1 cellular context compared by ENCODE assay signal in the genomic region with DNA sequence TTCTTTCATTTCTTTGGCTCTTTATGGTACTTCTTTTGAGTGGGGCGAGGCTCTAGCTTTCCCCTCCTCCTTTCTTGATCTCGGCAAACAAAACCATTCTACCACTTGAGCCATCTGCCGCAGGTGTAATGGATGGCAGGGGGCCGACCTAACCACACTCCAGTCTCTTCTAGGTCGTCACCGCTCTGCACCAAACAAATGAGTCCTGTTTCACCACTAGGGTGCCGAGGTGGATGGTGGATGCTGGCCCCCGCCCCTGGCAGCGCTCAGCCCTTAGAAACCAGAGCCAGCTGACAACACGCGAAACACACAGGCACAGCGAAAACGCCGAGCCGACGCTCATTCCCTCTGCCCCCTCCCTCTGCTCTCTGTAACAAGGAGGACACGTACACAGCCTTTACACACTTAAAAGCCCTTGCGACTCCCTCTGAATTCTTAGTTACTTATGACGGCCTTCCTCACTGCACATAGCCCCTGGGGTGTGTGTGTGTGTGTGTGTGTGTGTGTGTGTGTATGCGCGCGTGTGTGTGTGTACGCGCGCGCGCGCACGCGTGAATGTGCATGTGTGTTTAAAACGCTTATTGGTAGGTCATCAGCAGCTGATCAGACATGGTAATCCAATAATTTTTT.
TF ChIP-seq lines count a peak whose summit lies in the region.

No MANE protein-coding gene starts in this region.

TF ChIP-seq in HEK293, 187 proteins besides CTCF, POLR2A, EP300 and RAD21 (continued from another document):
- TF ChIP-seq, protein P1, sequence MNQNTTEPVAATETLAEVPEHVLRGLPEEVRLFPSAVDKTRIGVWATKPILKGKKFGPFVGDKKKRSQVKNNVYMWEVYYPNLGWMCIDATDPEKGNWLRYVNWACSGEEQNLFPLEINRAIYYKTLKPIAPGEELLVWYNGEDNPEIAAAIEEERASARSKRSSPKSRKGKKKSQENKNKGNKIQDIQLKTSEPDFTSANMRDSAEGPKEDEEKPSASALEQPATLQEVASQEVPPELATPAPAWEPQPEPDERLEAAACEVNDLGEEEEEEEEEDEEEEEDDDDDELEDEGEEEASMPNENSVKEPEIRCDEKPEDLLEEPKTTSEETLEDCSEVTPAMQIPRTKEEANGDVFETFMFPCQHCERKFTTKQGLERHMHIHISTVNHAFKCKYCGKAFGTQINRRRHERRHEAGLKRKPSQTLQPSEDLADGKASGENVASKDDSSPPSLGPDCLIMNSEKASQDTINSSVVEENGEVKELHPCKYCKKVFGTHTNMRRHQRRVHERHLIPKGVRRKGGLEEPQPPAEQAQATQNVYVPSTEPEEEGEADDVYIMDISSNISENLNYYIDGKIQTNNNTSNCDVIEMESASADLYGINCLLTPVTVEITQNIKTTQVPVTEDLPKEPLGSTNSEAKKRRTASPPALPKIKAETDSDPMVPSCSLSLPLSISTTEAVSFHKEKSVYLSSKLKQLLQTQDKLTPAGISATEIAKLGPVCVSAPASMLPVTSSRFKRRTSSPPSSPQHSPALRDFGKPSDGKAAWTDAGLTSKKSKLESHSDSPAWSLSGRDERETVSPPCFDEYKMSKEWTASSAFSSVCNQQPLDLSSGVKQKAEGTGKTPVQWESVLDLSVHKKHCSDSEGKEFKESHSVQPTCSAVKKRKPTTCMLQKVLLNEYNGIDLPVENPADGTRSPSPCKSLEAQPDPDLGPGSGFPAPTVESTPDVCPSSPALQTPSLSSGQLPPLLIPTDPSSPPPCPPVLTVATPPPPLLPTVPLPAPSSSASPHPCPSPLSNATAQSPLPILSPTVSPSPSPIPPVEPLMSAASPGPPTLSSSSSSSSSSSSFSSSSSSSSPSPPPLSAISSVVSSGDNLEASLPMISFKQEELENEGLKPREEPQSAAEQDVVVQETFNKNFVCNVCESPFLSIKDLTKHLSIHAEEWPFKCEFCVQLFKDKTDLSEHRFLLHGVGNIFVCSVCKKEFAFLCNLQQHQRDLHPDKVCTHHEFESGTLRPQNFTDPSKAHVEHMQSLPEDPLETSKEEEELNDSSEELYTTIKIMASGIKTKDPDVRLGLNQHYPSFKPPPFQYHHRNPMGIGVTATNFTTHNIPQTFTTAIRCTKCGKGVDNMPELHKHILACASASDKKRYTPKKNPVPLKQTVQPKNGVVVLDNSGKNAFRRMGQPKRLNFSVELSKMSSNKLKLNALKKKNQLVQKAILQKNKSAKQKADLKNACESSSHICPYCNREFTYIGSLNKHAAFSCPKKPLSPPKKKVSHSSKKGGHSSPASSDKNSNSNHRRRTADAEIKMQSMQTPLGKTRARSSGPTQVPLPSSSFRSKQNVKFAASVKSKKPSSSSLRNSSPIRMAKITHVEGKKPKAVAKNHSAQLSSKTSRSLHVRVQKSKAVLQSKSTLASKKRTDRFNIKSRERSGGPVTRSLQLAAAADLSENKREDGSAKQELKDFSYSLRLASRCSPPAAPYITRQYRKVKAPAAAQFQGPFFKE (tag by site-specific recombination; IDR thresholded peaks at IDR 0.05; ENCODE audit: borderline replicate concordance) = no peak
- TF ChIP-seq, protein P2, sequence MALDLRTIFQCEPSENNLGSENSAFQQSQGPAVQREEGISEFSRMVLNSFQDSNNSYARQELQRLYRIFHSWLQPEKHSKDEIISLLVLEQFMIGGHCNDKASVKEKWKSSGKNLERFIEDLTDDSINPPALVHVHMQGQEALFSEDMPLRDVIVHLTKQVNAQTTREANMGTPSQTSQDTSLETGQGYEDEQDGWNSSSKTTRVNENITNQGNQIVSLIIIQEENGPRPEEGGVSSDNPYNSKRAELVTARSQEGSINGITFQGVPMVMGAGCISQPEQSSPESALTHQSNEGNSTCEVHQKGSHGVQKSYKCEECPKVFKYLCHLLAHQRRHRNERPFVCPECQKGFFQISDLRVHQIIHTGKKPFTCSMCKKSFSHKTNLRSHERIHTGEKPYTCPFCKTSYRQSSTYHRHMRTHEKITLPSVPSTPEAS (tag by site-specific recombination; IDR thresholded peaks at IDR 0.05) = peak; percentile 98
- no peak for TF ChIP-seq ZNF510 (tag by site-specific recombination; IDR thresholded peaks at IDR 0.05; ENCODE audit: insufficient replicate concordance)
- TF ChIP-seq ZNF274 (IDR thresholded peaks at IDR 0.05; ENCODE audit: low read length) = no peak
- TF ChIP-seq ZNF274 (tag by site-specific recombination; IDR thresholded peaks at IDR 0.05; ENCODE audit: borderline replicate concordance) = no peak
- no peak for TF ChIP-seq ZNF416 (tag by site-specific recombination; IDR thresholded peaks at IDR 0.05)
- TF ChIP-seq YY2 (tag by site-specific recombination; IDR thresholded peaks at IDR 0.05) = no peak
- TF ChIP-seq ZFHX2 (tag by site-specific recombination; conservative IDR thresholded peaks at IDR 0.05) = 0 out of 2 replicates have a peak, but pooled peaks have one; percentile 15
- no peak for TF ChIP-seq ZNF37A (tag by site-specific recombination; IDR thresholded peaks at IDR 0.05)
- no peak for TF ChIP-seq ZNF175 (tag by site-specific recombination; IDR thresholded peaks at IDR 0.05)
- no peak for TF ChIP-seq ZFP3 (tag by site-specific recombination; IDR thresholded peaks at IDR 0.05; ENCODE audit: low read depth)
- TF ChIP-seq ZNF311 (tag by site-specific recombination; IDR thresholded peaks at IDR 0.05; ENCODE audit: borderline replicate concordance) = no peak
- TF ChIP-seq, protein P3, sequence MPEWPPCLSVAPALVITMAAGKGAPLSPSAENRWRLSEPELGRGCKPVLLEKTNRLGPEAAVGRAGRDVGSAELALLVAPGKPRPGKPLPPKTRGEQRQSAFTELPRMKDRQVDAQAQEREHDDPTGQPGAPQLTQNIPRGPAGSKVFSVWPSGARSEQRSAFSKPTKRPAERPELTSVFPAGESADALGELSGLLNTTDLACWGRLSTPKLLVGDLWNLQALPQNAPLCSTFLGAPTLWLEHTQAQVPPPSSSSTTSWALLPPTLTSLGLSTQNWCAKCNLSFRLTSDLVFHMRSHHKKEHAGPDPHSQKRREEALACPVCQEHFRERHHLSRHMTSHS (tag by site-specific recombination; IDR thresholded peaks at IDR 0.05) = no peak
- no peak for TF ChIP-seq ZNF521 (tag by site-specific recombination; IDR thresholded peaks at IDR 0.05)
- TF ChIP-seq, protein P4, sequence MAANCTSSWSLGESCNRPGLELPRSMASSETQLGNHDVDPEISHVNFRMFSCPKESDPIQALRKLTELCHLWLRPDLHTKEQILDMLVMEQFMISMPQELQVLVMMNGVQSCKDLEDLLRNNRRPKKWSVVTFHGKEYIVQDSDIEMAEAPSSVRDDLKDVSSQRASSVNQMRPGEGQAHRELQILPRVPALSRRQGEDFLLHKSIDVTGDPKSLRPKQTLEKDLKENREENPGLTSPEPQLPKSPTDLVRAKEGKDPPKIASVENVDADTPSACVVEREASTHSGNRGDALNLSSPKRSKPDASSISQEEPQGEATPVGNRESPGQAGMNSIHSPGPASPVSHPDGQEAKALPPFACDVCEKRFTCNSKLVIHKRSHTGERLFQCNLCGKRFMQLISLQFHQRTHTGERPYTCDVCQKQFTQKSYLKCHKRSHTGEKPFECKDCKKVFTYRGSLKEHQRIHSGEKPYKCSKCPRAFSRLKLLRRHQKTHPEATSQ (tag by site-specific recombination; IDR thresholded peaks at IDR 0.05) = no peak
- TF ChIP-seq ZNF626 (tag by site-specific recombination; IDR thresholded peaks at IDR 0.05) = no peak
- TF ChIP-seq ZBTB20 (tag by site-specific recombination; IDR thresholded peaks at IDR 0.05) = peak; percentile 58
- TF ChIP-seq ZEB2 (tag by site-specific recombination; IDR thresholded peaks at IDR 0.05) = peak; percentile 55; the same call in 1 of the 2 replicates
- TF ChIP-seq, protein P5, sequence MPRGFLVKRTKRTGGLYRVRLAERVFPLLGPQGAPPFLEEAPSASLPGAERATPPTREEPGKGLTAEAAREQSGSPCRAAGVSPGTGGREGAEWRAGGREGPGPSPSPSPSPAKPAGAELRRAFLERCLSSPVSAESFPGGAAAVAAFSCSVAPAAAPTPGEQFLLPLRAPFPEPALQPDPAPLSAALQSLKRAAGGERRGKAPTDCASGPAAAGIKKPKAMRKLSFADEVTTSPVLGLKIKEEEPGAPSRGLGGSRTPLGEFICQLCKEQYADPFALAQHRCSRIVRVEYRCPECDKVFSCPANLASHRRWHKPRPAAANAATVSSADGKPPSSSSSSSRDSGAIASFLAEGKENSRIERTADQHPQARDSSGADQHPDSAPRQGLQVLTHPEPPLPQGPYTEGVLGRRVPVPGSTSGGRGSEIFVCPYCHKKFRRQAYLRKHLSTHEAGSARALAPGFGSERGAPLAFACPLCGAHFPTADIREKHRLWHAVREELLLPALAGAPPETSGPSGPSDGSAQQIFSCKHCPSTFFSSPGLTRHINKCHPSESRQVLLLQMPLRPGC (tag by site-specific recombination; IDR thresholded peaks at IDR 0.05) = 0 out of 2 replicates have a peak, but pooled peaks have one; percentile 17
- TF ChIP-seq, protein P6, sequence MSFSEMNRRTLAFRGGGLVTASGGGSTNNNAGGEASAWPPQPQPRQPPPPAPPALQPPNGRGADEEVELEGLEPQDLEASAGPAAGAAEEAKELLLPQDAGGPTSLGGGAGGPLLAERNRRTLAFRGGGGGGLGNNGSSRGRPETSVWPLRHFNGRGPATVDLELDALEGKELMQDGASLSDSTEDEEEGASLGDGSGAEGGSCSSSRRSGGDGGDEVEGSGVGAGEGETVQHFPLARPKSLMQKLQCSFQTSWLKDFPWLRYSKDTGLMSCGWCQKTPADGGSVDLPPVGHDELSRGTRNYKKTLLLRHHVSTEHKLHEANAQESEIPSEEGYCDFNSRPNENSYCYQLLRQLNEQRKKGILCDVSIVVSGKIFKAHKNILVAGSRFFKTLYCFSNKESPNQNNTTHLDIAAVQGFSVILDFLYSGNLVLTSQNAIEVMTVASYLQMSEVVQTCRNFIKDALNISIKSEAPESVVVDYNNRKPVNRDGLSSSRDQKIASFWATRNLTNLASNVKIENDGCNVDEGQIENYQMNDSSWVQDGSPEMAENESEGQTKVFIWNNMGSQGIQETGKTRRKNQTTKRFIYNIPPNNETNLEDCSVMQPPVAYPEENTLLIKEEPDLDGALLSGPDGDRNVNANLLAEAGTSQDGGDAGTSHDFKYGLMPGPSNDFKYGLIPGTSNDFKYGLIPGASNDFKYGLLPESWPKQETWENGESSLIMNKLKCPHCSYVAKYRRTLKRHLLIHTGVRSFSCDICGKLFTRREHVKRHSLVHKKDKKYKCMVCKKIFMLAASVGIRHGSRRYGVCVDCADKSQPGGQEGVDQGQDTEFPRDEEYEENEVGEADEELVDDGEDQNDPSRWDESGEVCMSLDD (tag by site-specific recombination; IDR thresholded peaks at IDR 0.05) = 0 out of 2 replicates have a peak, but pooled peaks have one; percentile 18
- no peak for TF ChIP-seq ZNF776 (tag by site-specific recombination; IDR thresholded peaks at IDR 0.05; ENCODE audit: borderline replicate concordance)
- TF ChIP-seq ZNF629 (tag by site-specific recombination; IDR thresholded peaks at IDR 0.05) = peak; percentile 46
- TF ChIP-seq ZNF426 (tag by site-specific recombination; IDR thresholded peaks at IDR 0.05) = no peak
- TF ChIP-seq GLIS2 (tag by site-specific recombination; IDR thresholded peaks at IDR 0.05) = no peak
- TF ChIP-seq ZNF121 (tag by site-specific recombination; IDR thresholded peaks at IDR 0.05) = 0 out of 2 replicates have a peak, but pooled peaks have one; percentile 23
- no peak for TF ChIP-seq KLF16 (tag by site-specific recombination; IDR thresholded peaks at IDR 0.05)
- peak; percentile 48; the same call in 1 of the 2 replicates for TF ChIP-seq ZNF561 (tag by site-specific recombination; IDR thresholded peaks at IDR 0.05; ENCODE audit: borderline replicate concordance)
- TF ChIP-seq ZNF404 (tag by site-specific recombination; IDR thresholded peaks at IDR 0.05) = no peak
- no peak for TF ChIP-seq RBAK (tag by site-specific recombination; IDR thresholded peaks at IDR 0.05)
- TF ChIP-seq, protein P7, sequence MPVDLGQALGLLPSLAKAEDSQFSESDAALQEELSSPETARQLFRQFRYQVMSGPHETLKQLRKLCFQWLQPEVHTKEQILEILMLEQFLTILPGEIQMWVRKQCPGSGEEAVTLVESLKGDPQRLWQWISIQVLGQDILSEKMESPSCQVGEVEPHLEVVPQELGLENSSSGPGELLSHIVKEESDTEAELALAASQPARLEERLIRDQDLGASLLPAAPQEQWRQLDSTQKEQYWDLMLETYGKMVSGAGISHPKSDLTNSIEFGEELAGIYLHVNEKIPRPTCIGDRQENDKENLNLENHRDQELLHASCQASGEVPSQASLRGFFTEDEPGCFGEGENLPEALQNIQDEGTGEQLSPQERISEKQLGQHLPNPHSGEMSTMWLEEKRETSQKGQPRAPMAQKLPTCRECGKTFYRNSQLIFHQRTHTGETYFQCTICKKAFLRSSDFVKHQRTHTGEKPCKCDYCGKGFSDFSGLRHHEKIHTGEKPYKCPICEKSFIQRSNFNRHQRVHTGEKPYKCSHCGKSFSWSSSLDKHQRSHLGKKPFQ (tag by site-specific recombination; IDR thresholded peaks at IDR 0.05) = no peak; the same call in none of the 2 replicates
- TF ChIP-seq ZBTB48 (tag by site-specific recombination; IDR thresholded peaks at IDR 0.05) = peak; percentile 79
- no peak for TF ChIP-seq ZNF792 (tag by site-specific recombination; IDR thresholded peaks at IDR 0.05)
- no peak for TF ChIP-seq MEIS1 (CRISPR knock-in tag; IDR thresholded peaks at IDR 0.05; ENCODE audit: borderline replicate concordance)
- no peak for TF ChIP-seq ZNF514 (tag by site-specific recombination; IDR thresholded peaks at IDR 0.05)
- no peak; the same call in 1 of the 2 replicates for TF ChIP-seq SCRT1 (tag by site-specific recombination; IDR thresholded peaks at IDR 0.05; ENCODE audit: borderline replicate concordance)
- peak; percentile 23; the same call in 1 of the 2 replicates for TF ChIP-seq OSR2 (tag by site-specific recombination; IDR thresholded peaks at IDR 0.05)
TF ChIP-seq in HEK293: peak in this region for 45.
